Comparison of ENCODE assay signal across 1 cellular context in the genomic region with DNA sequence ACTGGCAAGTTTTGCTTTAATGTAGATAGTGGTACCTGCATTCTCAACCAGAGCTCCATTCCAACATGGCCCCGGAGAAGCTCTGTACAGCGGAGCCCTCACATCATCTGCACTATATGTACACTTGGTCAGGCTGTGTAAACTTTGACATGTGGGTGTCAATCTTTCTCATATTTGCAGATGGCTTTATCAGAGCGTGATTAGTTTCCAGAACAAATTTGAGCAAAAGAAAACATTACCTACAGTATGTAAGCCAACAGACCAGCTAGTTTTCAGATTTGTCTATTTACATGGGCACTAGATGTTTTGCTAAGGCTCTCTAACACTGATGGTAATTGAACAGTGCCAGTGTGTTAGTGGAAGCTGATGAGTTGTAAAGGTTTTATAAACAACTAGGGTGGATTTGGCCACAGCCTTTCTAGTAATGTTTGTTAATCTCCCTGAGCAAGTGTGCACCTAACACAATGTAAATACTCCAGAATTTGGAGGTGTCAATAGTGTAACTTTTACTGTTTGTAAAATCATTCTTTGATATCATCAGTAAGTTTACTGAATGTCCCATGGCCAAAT.
TF ChIP-seq lines count a peak whose summit lies in the region.

No MANE protein-coding gene starts in this region.

TF ChIP-seq in HepG2, 621 proteins besides CTCF, POLR2A, EP300 and RAD21 (continued from another document and continues in another):
- TF ChIP-seq, protein P1, sequence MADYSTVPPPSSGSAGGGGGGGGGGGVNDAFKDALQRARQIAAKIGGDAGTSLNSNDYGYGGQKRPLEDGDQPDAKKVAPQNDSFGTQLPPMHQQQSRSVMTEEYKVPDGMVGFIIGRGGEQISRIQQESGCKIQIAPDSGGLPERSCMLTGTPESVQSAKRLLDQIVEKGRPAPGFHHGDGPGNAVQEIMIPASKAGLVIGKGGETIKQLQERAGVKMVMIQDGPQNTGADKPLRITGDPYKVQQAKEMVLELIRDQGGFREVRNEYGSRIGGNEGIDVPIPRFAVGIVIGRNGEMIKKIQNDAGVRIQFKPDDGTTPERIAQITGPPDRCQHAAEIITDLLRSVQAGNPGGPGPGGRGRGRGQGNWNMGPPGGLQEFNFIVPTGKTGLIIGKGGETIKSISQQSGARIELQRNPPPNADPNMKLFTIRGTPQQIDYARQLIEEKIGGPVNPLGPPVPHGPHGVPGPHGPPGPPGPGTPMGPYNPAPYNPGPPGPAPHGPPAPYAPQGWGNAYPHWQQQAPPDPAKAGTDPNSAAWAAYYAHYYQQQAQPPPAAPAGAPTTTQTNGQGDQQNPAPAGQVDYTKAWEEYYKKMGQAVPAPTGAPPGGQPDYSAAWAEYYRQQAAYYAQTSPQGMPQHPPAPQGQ (CRISPR knock-in tag; IDR thresholded peaks at IDR 0.05; ENCODE audit: borderline replicate concordance): no peak
- TF ChIP-seq ZNF510 (CRISPR knock-in tag; IDR thresholded peaks at IDR 0.05; ENCODE audit: low read depth) (no peak), JUNB (CRISPR knock-in tag; IDR thresholded peaks at IDR 0.05; ENCODE audit: borderline replicate concordance) (no peak), ZFP36L2 (CRISPR knock-in tag; IDR thresholded peaks at IDR 0.05) (no peak), SKI (IDR thresholded peaks at IDR 0.05; ENCODE audit: partially characterized antibody) (no peak), PAF1 (CRISPR knock-in tag; IDR thresholded peaks at IDR 0.05) (no peak), ZNF792 (CRISPR knock-in tag; IDR thresholded peaks at IDR 0.05) (no peak), KLF9 (CRISPR knock-in tag; IDR thresholded peaks at IDR 0.05; ENCODE audit: low read depth) (no peak), BHLHE40 (IDR thresholded peaks at IDR 0.05; ENCODE audit: low read length) (peak; percentile 66; the same call in 1 of the 2 replicates), DNMT3B (CRISPR knock-in tag; conservative IDR thresholded peaks at IDR 0.05) (no peak), SALL1 (CRISPR knock-in tag; IDR thresholded peaks at IDR 0.05) (peak; percentile 35; the same call in 1 of the 2 replicates), TGIF2 (CRISPR knock-in tag; IDR thresholded peaks at IDR 0.05) (no peak), TAF1 (CRISPR knock-in tag; IDR thresholded peaks at IDR 0.05) (no peak), ZNF850 (CRISPR knock-in tag; conservative IDR thresholded peaks at IDR 0.05) (no peak), ZNF562 (CRISPR knock-in tag; IDR thresholded peaks at IDR 0.05; ENCODE audit: borderline replicate concordance) (no peak), HNF4A (CRISPR knock-in tag; IDR thresholded peaks at IDR 0.05) (peak; percentile 12; the same call in 1 of the 2 replicates), EZH2 (conservative IDR thresholded peaks at IDR 0.05; ENCODE audit: low read depth, low read length) (no peak), ZNF569 (CRISPR knock-in tag; IDR thresholded peaks at IDR 0.05; ENCODE audit: borderline replicate concordance) (no peak), ZNF572 (CRISPR knock-in tag; IDR thresholded peaks at IDR 0.05) (no peak), TBX3 (IDR thresholded peaks at IDR 0.05; ENCODE audit: borderline replicate concordance) (peak; percentile 91), ZFP62 (CRISPR knock-in tag; IDR thresholded peaks at IDR 0.05) (no peak), ZNF350 (CRISPR knock-in tag; IDR thresholded peaks at IDR 0.05; ENCODE audit: borderline replicate concordance, low read depth) (no peak), KMT2A (CRISPR knock-in tag; IDR thresholded peaks at IDR 0.05) (no peak), ZNF124 (CRISPR knock-in tag; IDR thresholded peaks at IDR 0.05) (no peak), ZNF598 (CRISPR knock-in tag; IDR thresholded peaks at IDR 0.05; ENCODE audit: borderline replicate concordance) (no peak), PAX8 (CRISPR knock-in tag; IDR thresholded peaks at IDR 0.05; ENCODE audit: borderline replicate concordance) (no peak), ZC3H4 (CRISPR knock-in tag; IDR thresholded peaks at IDR 0.05; ENCODE audit: borderline replicate concordance) (no peak), KMT2B (CRISPR knock-in tag; IDR thresholded peaks at IDR 0.05) (no peak), GATAD2A (CRISPR knock-in tag; IDR thresholded peaks at IDR 0.05) (peak; percentile 65), ZNF782 (CRISPR knock-in tag; IDR thresholded peaks at IDR 0.05; ENCODE audit: borderline replicate concordance) (no peak), SIX4 (CRISPR knock-in tag; IDR thresholded peaks at IDR 0.05) (no peak), PHF5A (CRISPR knock-in tag; IDR thresholded peaks at IDR 0.05; ENCODE audit: low read depth, unreplicated experiment) (no peak)
- TF ChIP-seq, protein P2, sequence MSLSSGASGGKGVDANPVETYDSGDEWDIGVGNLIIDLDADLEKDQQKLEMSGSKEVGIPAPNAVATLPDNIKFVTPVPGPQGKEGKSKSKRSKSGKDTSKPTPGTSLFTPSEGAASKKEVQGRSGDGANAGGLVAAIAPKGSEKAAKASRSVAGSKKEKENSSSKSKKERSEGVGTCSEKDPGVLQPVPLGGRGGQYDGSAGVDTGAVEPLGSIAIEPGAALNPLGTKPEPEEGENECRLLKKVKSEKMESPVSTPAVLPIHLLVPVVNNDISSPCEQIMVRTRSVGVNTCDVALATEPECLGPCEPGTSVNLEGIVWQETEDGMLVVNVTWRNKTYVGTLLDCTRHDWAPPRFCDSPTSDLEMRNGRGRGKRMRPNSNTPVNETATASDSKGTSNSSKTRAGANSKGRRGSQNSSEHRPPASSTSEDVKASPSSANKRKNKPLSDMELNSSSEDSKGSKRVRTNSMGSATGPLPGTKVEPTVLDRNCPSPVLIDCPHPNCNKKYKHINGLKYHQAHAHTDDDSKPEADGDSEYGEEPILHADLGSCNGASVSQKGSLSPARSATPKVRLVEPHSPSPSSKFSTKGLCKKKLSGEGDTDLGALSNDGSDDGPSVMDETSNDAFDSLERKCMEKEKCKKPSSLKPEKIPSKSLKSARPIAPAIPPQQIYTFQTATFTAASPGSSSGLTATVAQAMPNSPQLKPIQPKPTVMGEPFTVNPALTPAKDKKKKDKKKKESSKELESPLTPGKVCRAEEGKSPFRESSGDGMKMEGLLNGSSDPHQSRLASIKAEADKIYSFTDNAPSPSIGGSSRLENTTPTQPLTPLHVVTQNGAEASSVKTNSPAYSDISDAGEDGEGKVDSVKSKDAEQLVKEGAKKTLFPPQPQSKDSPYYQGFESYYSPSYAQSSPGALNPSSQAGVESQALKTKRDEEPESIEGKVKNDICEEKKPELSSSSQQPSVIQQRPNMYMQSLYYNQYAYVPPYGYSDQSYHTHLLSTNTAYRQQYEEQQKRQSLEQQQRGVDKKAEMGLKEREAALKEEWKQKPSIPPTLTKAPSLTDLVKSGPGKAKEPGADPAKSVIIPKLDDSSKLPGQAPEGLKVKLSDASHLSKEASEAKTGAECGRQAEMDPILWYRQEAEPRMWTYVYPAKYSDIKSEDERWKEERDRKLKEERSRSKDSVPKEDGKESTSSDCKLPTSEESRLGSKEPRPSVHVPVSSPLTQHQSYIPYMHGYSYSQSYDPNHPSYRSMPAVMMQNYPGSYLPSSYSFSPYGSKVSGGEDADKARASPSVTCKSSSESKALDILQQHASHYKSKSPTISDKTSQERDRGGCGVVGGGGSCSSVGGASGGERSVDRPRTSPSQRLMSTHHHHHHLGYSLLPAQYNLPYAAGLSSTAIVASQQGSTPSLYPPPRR (CRISPR knock-in tag; IDR thresholded peaks at IDR 0.05; ENCODE audit: borderline replicate concordance): peak; percentile 98
- TF ChIP-seq, protein P3, sequence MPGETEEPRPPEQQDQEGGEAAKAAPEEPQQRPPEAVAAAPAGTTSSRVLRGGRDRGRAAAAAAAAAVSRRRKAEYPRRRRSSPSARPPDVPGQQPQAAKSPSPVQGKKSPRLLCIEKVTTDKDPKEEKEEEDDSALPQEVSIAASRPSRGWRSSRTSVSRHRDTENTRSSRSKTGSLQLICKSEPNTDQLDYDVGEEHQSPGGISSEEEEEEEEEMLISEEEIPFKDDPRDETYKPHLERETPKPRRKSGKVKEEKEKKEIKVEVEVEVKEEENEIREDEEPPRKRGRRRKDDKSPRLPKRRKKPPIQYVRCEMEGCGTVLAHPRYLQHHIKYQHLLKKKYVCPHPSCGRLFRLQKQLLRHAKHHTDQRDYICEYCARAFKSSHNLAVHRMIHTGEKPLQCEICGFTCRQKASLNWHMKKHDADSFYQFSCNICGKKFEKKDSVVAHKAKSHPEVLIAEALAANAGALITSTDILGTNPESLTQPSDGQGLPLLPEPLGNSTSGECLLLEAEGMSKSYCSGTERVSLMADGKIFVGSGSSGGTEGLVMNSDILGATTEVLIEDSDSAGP (CRISPR knock-in tag; IDR thresholded peaks at IDR 0.05; ENCODE audit: borderline replicate concordance): no peak
- TF ChIP-seq, protein P4, sequence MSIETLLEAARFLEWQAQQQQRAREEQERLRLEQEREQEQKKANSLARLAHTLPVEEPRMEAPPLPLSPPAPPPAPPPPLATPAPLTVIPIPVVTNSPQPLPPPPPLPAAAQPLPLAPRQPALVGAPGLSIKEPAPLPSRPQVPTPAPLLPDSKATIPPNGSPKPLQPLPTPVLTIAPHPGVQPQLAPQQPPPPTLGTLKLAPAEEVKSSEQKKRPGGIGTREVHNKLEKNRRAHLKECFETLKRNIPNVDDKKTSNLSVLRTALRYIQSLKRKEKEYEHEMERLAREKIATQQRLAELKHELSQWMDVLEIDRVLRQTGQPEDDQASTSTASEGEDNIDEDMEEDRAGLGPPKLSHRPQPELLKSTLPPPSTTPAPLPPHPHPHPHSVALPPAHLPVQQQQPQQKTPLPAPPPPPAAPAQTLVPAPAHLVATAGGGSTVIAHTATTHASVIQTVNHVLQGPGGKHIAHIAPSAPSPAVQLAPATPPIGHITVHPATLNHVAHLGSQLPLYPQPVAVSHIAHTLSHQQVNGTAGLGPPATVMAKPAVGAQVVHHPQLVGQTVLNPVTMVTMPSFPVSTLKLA (IDR thresholded peaks at IDR 0.05): no peak
- TF ChIP-seq, protein P5, sequence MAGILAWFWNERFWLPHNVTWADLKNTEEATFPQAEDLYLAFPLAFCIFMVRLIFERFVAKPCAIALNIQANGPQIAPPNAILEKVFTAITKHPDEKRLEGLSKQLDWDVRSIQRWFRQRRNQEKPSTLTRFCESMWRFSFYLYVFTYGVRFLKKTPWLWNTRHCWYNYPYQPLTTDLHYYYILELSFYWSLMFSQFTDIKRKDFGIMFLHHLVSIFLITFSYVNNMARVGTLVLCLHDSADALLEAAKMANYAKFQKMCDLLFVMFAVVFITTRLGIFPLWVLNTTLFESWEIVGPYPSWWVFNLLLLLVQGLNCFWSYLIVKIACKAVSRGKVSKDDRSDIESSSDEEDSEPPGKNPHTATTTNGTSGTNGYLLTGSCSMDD (CRISPR knock-in tag; IDR thresholded peaks at IDR 0.05): no peak
- TF ChIP-seq, protein P6, sequence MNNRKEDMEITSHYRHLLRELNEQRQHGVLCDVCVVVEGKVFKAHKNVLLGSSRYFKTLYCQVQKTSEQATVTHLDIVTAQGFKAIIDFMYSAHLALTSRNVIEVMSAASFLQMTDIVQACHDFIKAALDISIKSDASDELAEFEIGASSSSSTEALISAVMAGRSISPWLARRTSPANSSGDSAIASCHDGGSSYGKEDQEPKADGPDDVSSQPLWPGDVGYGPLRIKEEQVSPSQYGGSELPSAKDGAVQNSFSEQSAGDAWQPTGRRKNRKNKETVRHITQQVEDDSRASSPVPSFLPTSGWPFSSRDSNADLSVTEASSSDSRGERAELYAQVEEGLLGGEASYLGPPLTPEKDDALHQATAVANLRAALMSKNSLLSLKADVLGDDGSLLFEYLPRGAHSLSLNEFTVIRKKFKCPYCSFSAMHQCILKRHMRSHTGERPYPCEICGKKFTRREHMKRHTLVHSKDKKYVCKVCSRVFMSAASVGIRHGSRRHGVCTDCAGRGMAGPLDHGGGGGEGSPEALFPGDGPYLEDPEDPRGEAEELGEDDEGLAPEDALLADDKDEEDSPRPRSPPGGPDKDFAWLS (CRISPR knock-in tag; IDR thresholded peaks at IDR 0.05; ENCODE audit: borderline replicate concordance): no peak
- TF ChIP-seq, protein P7, sequence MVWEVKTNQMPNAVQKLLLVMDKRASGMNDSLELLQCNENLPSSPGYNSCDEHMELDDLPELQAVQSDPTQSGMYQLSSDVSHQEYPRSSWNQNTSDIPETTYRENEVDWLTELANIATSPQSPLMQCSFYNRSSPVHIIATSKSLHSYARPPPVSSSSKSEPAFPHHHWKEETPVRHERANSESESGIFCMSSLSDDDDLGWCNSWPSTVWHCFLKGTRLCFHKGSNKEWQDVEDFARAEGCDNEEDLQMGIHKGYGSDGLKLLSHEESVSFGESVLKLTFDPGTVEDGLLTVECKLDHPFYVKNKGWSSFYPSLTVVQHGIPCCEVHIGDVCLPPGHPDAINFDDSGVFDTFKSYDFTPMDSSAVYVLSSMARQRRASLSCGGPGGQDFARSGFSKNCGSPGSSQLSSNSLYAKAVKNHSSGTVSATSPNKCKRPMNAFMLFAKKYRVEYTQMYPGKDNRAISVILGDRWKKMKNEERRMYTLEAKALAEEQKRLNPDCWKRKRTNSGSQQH (CRISPR knock-in tag; IDR thresholded peaks at IDR 0.05; ENCODE audit: low read depth): no peak
- TF ChIP-seq, protein P8, sequence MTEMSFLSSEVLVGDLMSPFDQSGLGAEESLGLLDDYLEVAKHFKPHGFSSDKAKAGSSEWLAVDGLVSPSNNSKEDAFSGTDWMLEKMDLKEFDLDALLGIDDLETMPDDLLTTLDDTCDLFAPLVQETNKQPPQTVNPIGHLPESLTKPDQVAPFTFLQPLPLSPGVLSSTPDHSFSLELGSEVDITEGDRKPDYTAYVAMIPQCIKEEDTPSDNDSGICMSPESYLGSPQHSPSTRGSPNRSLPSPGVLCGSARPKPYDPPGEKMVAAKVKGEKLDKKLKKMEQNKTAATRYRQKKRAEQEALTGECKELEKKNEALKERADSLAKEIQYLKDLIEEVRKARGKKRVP (CRISPR knock-in tag; IDR thresholded peaks at IDR 0.05): no peak
- TF ChIP-seq, protein P9, sequence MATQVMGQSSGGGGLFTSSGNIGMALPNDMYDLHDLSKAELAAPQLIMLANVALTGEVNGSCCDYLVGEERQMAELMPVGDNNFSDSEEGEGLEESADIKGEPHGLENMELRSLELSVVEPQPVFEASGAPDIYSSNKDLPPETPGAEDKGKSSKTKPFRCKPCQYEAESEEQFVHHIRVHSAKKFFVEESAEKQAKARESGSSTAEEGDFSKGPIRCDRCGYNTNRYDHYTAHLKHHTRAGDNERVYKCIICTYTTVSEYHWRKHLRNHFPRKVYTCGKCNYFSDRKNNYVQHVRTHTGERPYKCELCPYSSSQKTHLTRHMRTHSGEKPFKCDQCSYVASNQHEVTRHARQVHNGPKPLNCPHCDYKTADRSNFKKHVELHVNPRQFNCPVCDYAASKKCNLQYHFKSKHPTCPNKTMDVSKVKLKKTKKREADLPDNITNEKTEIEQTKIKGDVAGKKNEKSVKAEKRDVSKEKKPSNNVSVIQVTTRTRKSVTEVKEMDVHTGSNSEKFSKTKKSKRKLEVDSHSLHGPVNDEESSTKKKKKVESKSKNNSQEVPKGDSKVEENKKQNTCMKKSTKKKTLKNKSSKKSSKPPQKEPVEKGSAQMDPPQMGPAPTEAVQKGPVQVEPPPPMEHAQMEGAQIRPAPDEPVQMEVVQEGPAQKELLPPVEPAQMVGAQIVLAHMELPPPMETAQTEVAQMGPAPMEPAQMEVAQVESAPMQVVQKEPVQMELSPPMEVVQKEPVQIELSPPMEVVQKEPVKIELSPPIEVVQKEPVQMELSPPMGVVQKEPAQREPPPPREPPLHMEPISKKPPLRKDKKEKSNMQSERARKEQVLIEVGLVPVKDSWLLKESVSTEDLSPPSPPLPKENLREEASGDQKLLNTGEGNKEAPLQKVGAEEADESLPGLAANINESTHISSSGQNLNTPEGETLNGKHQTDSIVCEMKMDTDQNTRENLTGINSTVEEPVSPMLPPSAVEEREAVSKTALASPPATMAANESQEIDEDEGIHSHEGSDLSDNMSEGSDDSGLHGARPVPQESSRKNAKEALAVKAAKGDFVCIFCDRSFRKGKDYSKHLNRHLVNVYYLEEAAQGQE (IDR thresholded peaks at IDR 0.05; ENCODE audit: borderline replicate concordance in 1 of 2, low read depth in 1 of 2, low read length in 2 of 2): peak in 1 of 2 experiments; percentile 21; a peak in 1 of 4 replicates
- TF ChIP-seq, protein P10, sequence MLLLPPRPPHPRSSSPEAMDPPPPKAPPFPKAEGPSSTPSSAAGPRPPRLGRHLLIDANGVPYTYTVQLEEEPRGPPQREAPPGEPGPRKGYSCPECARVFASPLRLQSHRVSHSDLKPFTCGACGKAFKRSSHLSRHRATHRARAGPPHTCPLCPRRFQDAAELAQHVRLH (CRISPR knock-in tag; IDR thresholded peaks at IDR 0.05; ENCODE audit: borderline replicate concordance, low read depth): no peak
